Comparison of ENCODE assay signal across 1 cellular context in genomic region chr7:66075590-66076458, GRCh38.
TF ChIP-seq lines count a peak whose summit lies in the region.

TSS of gene ASL (plus strand) at chr7:66075819. CDS start at chr7:66076082, 263 bp downstream.

TF ChIP-seq in K562, 482 proteins besides CTCF, POLR2A, EP300 and RAD21 (continued from another document and continues in another):
- no peak for TF ChIP-seq RREB1 (CRISPR knock-in tag; IDR thresholded peaks at IDR 0.05)
- TF ChIP-seq POLR3A (IDR thresholded peaks at IDR 0.05; ENCODE audit: borderline replicate concordance, extremely low read depth, insufficient read depth, insufficient read length): no peak
- no peak for TF ChIP-seq CHCHD3 (CRISPR knock-in tag; IDR thresholded peaks at IDR 0.05)
- TF ChIP-seq SP2 (IDR thresholded peaks at IDR 0.05; ENCODE audit: extremely low read depth, low read depth, low read length, poor library complexity, severe bottlenecking): peak; percentile 64
- TF ChIP-seq FOXP4 (CRISPR knock-in tag; IDR thresholded peaks at IDR 0.05; ENCODE audit: borderline replicate concordance): 0 out of 2 replicates have a peak, but pooled peaks have one; percentile 39
- 0 out of 2 replicates have a peak, but pooled peaks have one; percentile 43 for TF ChIP-seq ZFPM2 (CRISPR knock-in tag; IDR thresholded peaks at IDR 0.05)
- no peak for TF ChIP-seq ZNF584 (CRISPR knock-in tag; IDR thresholded peaks at IDR 0.05; ENCODE audit: low read depth)
- peak; percentile 66; the same call in 1 of the 2 replicates for TF ChIP-seq E2F1 (CRISPR knock-in tag; IDR thresholded peaks at IDR 0.05)
- no peak for TF ChIP-seq PHTF2 (CRISPR knock-in tag; IDR thresholded peaks at IDR 0.05)
- TF ChIP-seq MAZ (CRISPR knock-in tag; conservative IDR thresholded peaks at IDR 0.05 in 1 of 2, IDR thresholded peaks at IDR 0.05 in 1 of 2): peak; percentile 56 to 85; a peak in 3 of 4 replicates
- no peak for TF ChIP-seq TEAD4 (IDR thresholded peaks at IDR 0.05; ENCODE audit: low read length)
- TF ChIP-seq TEAD4 (CRISPR knock-in tag; IDR thresholded peaks at IDR 0.05; ENCODE audit: borderline replicate concordance): no peak
- TF ChIP-seq UBTF (IDR thresholded peaks at IDR 0.05; ENCODE audit: borderline replicate concordance in 1 of 2, low read depth in 2 of 2, low read length in 2 of 2): peak; percentile 10 to 81; a peak in 2 of 4 replicates
- no peak for TF ChIP-seq ZBTB49 (CRISPR knock-in tag; IDR thresholded peaks at IDR 0.05; ENCODE audit: borderline replicate concordance)
- peak; percentile 92 for TF ChIP-seq KLF1 (tag; IDR thresholded peaks at IDR 0.05)
- TF ChIP-seq ZNF407 (IDR thresholded peaks at IDR 0.05; ENCODE audit: low read depth): no peak
- no peak for TF ChIP-seq NR0B1 (IDR thresholded peaks at IDR 0.05; ENCODE audit: partially characterized antibody)
- peak; percentile 48 for TF ChIP-seq ASH1L (IDR thresholded peaks at IDR 0.05; ENCODE audit: borderline replicate concordance, low read depth, partially characterized antibody)
- no peak for TF ChIP-seq DPF2 (IDR thresholded peaks at IDR 0.05)
- TF ChIP-seq HNRNPUL1 (IDR thresholded peaks at IDR 0.05; ENCODE audit: low read length): no peak
- TF ChIP-seq SREBF1 (IDR thresholded peaks at IDR 0.05; ENCODE audit: borderline replicate concordance, low read depth, low read length): no peak
- no peak for TF ChIP-seq SMARCA5 (IDR thresholded peaks at IDR 0.05)
- TF ChIP-seq ATF3 (IDR thresholded peaks at IDR 0.05): peak; percentile 82
- 0 out of 2 replicates have a peak, but pooled peaks have one; percentile 12 for TF ChIP-seq ATF3 (CRISPR knock-in tag; conservative IDR thresholded peaks at IDR 0.05)
- TF ChIP-seq MTA3 (IDR thresholded peaks at IDR 0.05; ENCODE audit: borderline replicate concordance): peak; percentile 89; the same call in 1 of the 2 replicates
- TF ChIP-seq HNRNPLL (IDR thresholded peaks at IDR 0.05; ENCODE audit: low read depth, low read length, poor library complexity, severe bottlenecking): peak; percentile 69
- TF ChIP-seq MTA1 (IDR thresholded peaks at IDR 0.05; ENCODE audit: borderline replicate concordance): no peak
- no peak for TF ChIP-seq ZNF644 (tag; IDR thresholded peaks at IDR 0.05; ENCODE audit: low read depth)
